ENCODE assay signal across 18 cellular contexts in genomic region chr19:31269425-31270127, GRCh38.
"Had no signal": no experiment of that assay in that cellular context is flagged by ENCODE, and none has a peak within 500 bp of the region (broad histone marks: within the 10 kb centered on the region; RNA-seq: fewer than 3 reads in every experiment).

No MANE protein-coding gene starts in this region.

- H3K4me1 ChIP-seq: psoas muscle, upper lobe of right lung had no signal

- H3K27me3 ChIP-seq: testis, upper lobe of right lung had no signal

- ATAC-seq: activated naive CD8-positive, alpha-beta T cell treated with anti-CD3 and anti-CD28 coated beads, Interleukin-2, amount 50 U/mL, for 24 hours; activated T-cell treated with anti-CD3 and anti-CD28 coated beads, Interleukin-2, amount 50 U/mL, for 4 hours; left cardiac atrium; naive thymus-derived CD8-positive, alpha-beta T cell; psoas muscle; stimulated activated naive CD8-positive, alpha-beta T cell treated with anti-CD3 and anti-CD28 coated beads, Interleukin-15, amount 100 ng/mL, for 72 hours; upper lobe of right lung had no signal

- H3K27me3 Mint-ChIP-seq: activated naive CD8-positive, alpha-beta T cell treated with anti-CD3 and anti-CD28 coated beads, Interleukin-2, amount 50 U/mL, for 24 hours had no signal

- H3K9me3 ChIP-seq: psoas muscle, testis, upper lobe of right lung had no signal

- H3K36me3 Mint-ChIP-seq: naive thymus-derived CD8-positive, alpha-beta T cell had no signal

- H3K4me3 ChIP-seq: lung, psoas muscle, testis, upper lobe of right lung had no signal

- H3K4me1 Mint-ChIP-seq: activated naive CD8-positive, alpha-beta T cell treated with anti-CD3 and anti-CD28 coated beads, Interleukin-2, amount 50 U/mL, for 24 hours; central memory CD8-positive, alpha-beta T cell; naive thymus-derived CD8-positive, alpha-beta T cell; stimulated activated naive CD8-positive, alpha-beta T cell treated with anti-CD3 and anti-CD28 coated beads, Interleukin-15, amount 100 ng/mL, for 72 hours had no signal

- H3K27ac ChIP-seq: epithelial cell of prostate, psoas muscle, testis, upper lobe of right lung had no signal

- H3K4me3 Mint-ChIP-seq: activated naive CD8-positive, alpha-beta T cell treated with anti-CD3 and anti-CD28 coated beads, Interleukin-2, amount 50 U/mL, for 24 hours; activated T-cell treated with anti-CD3 and anti-CD28 coated beads, Interleukin-2, amount 50 U/mL, for 4 hours; central memory CD8-positive, alpha-beta T cell; naive thymus-derived CD8-positive, alpha-beta T cell; stimulated activated naive CD8-positive, alpha-beta T cell treated with anti-CD3 and anti-CD28 coated beads, Interleukin-15, amount 100 ng/mL, for 72 hours; T-helper 2 cell treated with Interferon-gamma antibody and Interleukin-4, amounts not matched to agents 5 μg/mL and 100 μg/mL, for 36 hours had no signal

- DNase-seq: activated CD4-positive, alpha-beta T cell treated with anti-CD3 and anti-CD28 coated beads, Interleukin-2, amount 50 U/mL, for 4 hours; activated CD4-positive, CD25-positive, alpha-beta regulatory T cell treated with anti-CD3 and anti-CD28 coated beads, Interleukin-2, amount 50 U/mL, for 72 hours; activated naive CD8-positive, alpha-beta T cell treated with anti-CD3 and anti-CD28 coated beads, Interleukin-2, amount 50 U/mL, for 24 hours; activated T-cell treated with anti-CD3 and anti-CD28 coated beads, Interleukin-2, amount 50 U/mL, for 4 hours; effector memory CD4-positive, alpha-beta T cell; hypothalamus; left cardiac atrium; naive thymus-derived CD8-positive, alpha-beta T cell; occipital lobe; psoas muscle; stimulated activated CD4-positive, alpha-beta T cell treated with anti-CD3 and anti-CD28 coated beads, Interleukin-4, amount 100 ng/mL, for 4 hours; stimulated activated naive CD8-positive, alpha-beta T cell treated with anti-CD3 and anti-CD28 coated beads, Interleukin-15, amount 100 ng/mL, for 72 hours; testis; upper lobe of right lung had no signal

- H3K27ac Mint-ChIP-seq: activated naive CD8-positive, alpha-beta T cell treated with anti-CD3 and anti-CD28 coated beads, Interleukin-2, amount 50 U/mL, for 24 hours; naive thymus-derived CD8-positive, alpha-beta T cell; stimulated activated naive CD8-positive, alpha-beta T cell treated with anti-CD3 and anti-CD28 coated beads, Interleukin-15, amount 100 ng/mL, for 72 hours; T-helper 2 cell treated with Interferon-gamma antibody and Interleukin-4, amounts not matched to agents 5 μg/mL and 100 μg/mL, for 36 hours had no signal

- H3K36me3 ChIP-seq: upper lobe of right lung had no signal
